Comparison of ENCODE assay signal across 31 cellular contexts in genomic region chr10:3420527-3421469, GRCh38.
A peak's percentile ranks its signal among the peaks of the same experiment; 100 is the strongest.
DNase-seq lines count a peak whose midpoint lies in the region; ATAC-seq, FAIRE-seq and TF ChIP-seq lines count a peak whose summit lies in the region.
"Had no signal": no experiment of that assay in that cellular context is flagged by ENCODE, and none has a peak within 500 bp of the region (broad histone marks: within the 10 kb centered on the region; RNA-seq: fewer than 3 reads in every experiment).

No MANE protein-coding gene starts in this region.

- no peak for FAIRE-seq in GM12878 (lab: Jason Lieb, UNC)
- FAIRE-seq: D721Med, GM19239, HTR-8/SVneo, pancreas, RCC 7860, small intestine had no signal

- no peak overlapping the region for H2BK12ac ChIP-seq in neuronal stem cell (ENCODE audit: low read length)

- RAD21 ChIA-PET in GM12878 (lab: Charles Lee; ENCODE audit: unreplicated experiment) = no interaction called here

- H3K79me2 ChIP-seq in GM12878 (ENCODE audit: control insufficient read depth, insufficient read depth, low read length) = no peaks in the 10 kb centered on the region
- H3K79me2 ChIP-seq: hepatocyte had no signal

- intact Hi-C loops in activated CD4-positive, alpha-beta T cell treated with anti-CD3 and anti-CD28 coated beads for 36 hours (cut with DNase I, micrococcal nuclease) = no loop called here
- intact Hi-C loops in GM12878 (cut with micrococcal nuclease; ENCODE audit: unreplicated experiment) = no loop called here
- intact Hi-C loops in right cardiac atrium (cut with DNase I) = no loop called here

- peak overlapping the region; percentile 46 for H2BK15ac ChIP-seq in neuronal stem cell (ENCODE audit: low read length)

- H3K4me2 ChIP-seq in GM12878 (ENCODE audit: control insufficient read depth, insufficient read depth) (no peak overlapping the region), neuronal stem cell (ENCODE audit: insufficient read depth, low read length, poor library complexity, severe bottlenecking) (no peak overlapping the region)
- H3K4me2 ChIP-seq: hepatocyte had no signal

- peak overlapping the region; percentile 9 for H3K27ac Mint-ChIP-seq in activated CD4-positive, alpha-beta T cell treated with anti-CD3 and anti-CD28 coated beads for 36 hours
- H3K27ac Mint-ChIP-seq in osteocyte (ENCODE audit: unreplicated experiment) = no peak overlapping the region
- H3K27ac Mint-ChIP-seq: activated naive CD4-positive, alpha-beta T cell treated with anti-CD3 and anti-CD28 coated beads, Interleukin-2, amount 10 ng/mL, durations not matched to agents 7 days and 5 days; CD4-positive, alpha-beta T cell had no signal

- no peak overlapping the region for H3K9ac ChIP-seq in GM12878 (ENCODE audit: control insufficient read depth, insufficient read depth, low read length)
- H3K9ac ChIP-seq in neuronal stem cell (ENCODE audit: low read depth, low read length, poor library complexity) = peak overlapping the region; percentile 63
- H3K9ac ChIP-seq: GM23248 had no signal

- ATAC-seq in activated CD4-positive, alpha-beta T cell treated with anti-CD3 and anti-CD28 coated beads for 36 hours = peak; percentile 15
- no peak for ATAC-seq in GM12878
- no peak for ATAC-seq in right cardiac atrium
- ATAC-seq in HG03196 (IDR thresholded peaks at IDR 0.05; ENCODE audit: unreplicated experiment) = no peak
- ATAC-seq: naive thymus-derived CD8-positive, alpha-beta T cell; pancreas had no signal

- no peaks in the 10 kb centered on the region for H3K9me3 ChIP-seq in HEK293 (ENCODE audit: control insufficient read depth, insufficient read depth, low read depth, low read length)
- H3K9me3 ChIP-seq in GM12878 (replicated peaks; ENCODE audit: control insufficient read depth, insufficient read depth, low read length) = no peaks in the 10 kb centered on the region
- no peaks in the 10 kb centered on the region for H3K9me3 ChIP-seq in neuronal stem cell (replicated peaks in 1 of 2; ENCODE audit: control insufficient read depth in 2 of 2, insufficient read depth in 1 of 2, low read depth in 1 of 2, low read length in 2 of 2)
- no peaks in the 10 kb centered on the region for H3K9me3 ChIP-seq in right cardiac atrium (ENCODE audit: control insufficient read depth, low read length)
- H3K9me3 ChIP-seq: pancreas had no signal

- CTCF ChIA-PET in activated CD4-positive, alpha-beta T cell treated with anti-CD3 and anti-CD28 coated beads for 36 hours (lab: Charles Lee) = interaction anchor here (0.5 to 1.0 kb wide), 3 partner anchors 27 to 736 kb away, joined by 3 to 5 read pairs (median 3); no protein-coding TSS in a partner anchor
- CTCF ChIA-PET in HEK293 (lab: Yijun Ruan, JAX) = no interaction called here
- CTCF ChIA-PET in GM12878 (lab: Yijun Ruan, JAX) = interaction anchor here (0.6 kb wide), 1 partner anchor 1234 kb away, joined by 4 read pairs; no protein-coding TSS in a partner anchor

- peak overlapping the region; percentile 59 for H3K23ac ChIP-seq in neuronal stem cell (ENCODE audit: low read depth, low read length, poor library complexity)

- H3K4me1 Mint-ChIP-seq in activated CD4-positive, alpha-beta T cell treated with anti-CD3 and anti-CD28 coated beads for 36 hours = peaks cover 30% of the 10 kb centered on the region
- peaks cover 26% of the 10 kb centered on the region for H3K4me1 Mint-ChIP-seq in osteocyte (ENCODE audit: unreplicated experiment)

- no peak for DNase-seq in activated CD4-positive, alpha-beta T cell treated with anti-CD3 and anti-CD28 coated beads for 36 hours
- no peak for DNase-seq in activated CD4-positive, alpha-beta T cell treated with anti-CD3 and anti-CD28 coated beads, Interleukin-2, amount 50 U/mL, for 1 hour
- no peak for DNase-seq in GM12878 (ENCODE audit: low read depth, low spot score)
- DNase-seq in neuronal stem cell (ENCODE audit: low spot score) = no peak
- DNase-seq in right cardiac atrium = no peak
- no peak for DNase-seq in osteocyte (ENCODE audit: extremely low spot score, unreplicated experiment)
- DNase-seq: amniotic stem cell; CD4-positive, alpha-beta T cell; GM23248; naive thymus-derived CD8-positive, alpha-beta T cell; NCI-H1417; NCI-H2081 treated with DMSO at 0.1 percent for 48 hours; NCI-H345; NCI-H774; pancreas; retina; SHP77 treated with DMSO at 0.1 percent for 48 hours; small intestine; stimulated activated naive CD4-positive, alpha-beta T cell; T1000 had no signal

- H4K91ac ChIP-seq in neuronal stem cell (ENCODE audit: low read depth, low read length, poor library complexity) = peak overlapping the region; percentile 14

- no peak for TF ChIP-seq CTCF in HEK293 (tag by site-specific recombination; IDR thresholded peaks at IDR 0.05)
- TF ChIP-seq CTCF in GM12878 (IDR thresholded peaks at IDR 0.05 in 2 of 3, conservative IDR thresholded peaks at IDR 0.05 in 1 of 3; ENCODE audit: control insufficient read depth in 2 of 3, extremely low read depth in 1 of 3, insufficient read depth in 1 of 3, low read depth in 3 of 3, low read length in 3 of 3) = no peak
- no peak for TF ChIP-seq CTCF in osteocyte (IDR thresholded peaks at IDR 0.05)

- POLR2A ChIA-PET in activated CD4-positive, alpha-beta T cell treated with anti-CD3 and anti-CD28 coated beads for 36 hours (lab: Charles Lee) = no interaction called here
- POLR2A ChIA-PET in HEK293 (lab: Yijun Ruan, JAX) (no interaction called here), GM12878 (lab: Charles Lee) (no interaction called here)

- no peaks in the 10 kb centered on the region for H3K79me1 ChIP-seq in neuronal stem cell (ENCODE audit: low read depth, low read length)

- no peak for TF ChIP-seq EP300 in GM12878 (IDR thresholded peaks at IDR 0.05; ENCODE audit: borderline replicate concordance in 1 of 2, control insufficient read depth in 1 of 2, low read depth in 2 of 2, low read length in 2 of 2)

- no peak overlapping the region for H3K14ac ChIP-seq in neuronal stem cell (ENCODE audit: low read length)

- BruUV-seq in GM12878 (replicated peaks; lab: Mats Ljungman, UMichigan) = no TSS peak

- no peak for TF ChIP-seq RAD21 in GM12878 (IDR thresholded peaks at IDR 0.05; ENCODE audit: insufficient read depth, low read depth, low read length)

- no peaks in the 10 kb centered on the region for H4K20me1 ChIP-seq in GM12878 (ENCODE audit: control insufficient read depth, insufficient read depth)

- H2AK5ac ChIP-seq in neuronal stem cell (ENCODE audit: low read depth, low read length) = peak overlapping the region; percentile 22

- H3K27me3 ChIP-seq in GM12878 (replicated peaks in 1 of 2; ENCODE audit: control insufficient read depth in 2 of 2, insufficient read depth in 2 of 2, low read length in 1 of 2) = no peaks in the 10 kb centered on the region; a peak in 1 of 4 replicates
- H3K27me3 ChIP-seq in neuronal stem cell (ENCODE audit: control insufficient read depth in 3 of 3, insufficient read depth in 3 of 3, low read depth in 1 of 3, low read length in 3 of 3) = no peaks in the 10 kb centered on the region
- no peaks in the 10 kb centered on the region for H3K27me3 ChIP-seq in right cardiac atrium (ENCODE audit: control insufficient read depth, insufficient read depth)
- H3K27me3 ChIP-seq: hepatocyte, pancreas had no signal

- no peak overlapping the region for H2BK120ac ChIP-seq in neuronal stem cell (ENCODE audit: low read depth, low read length)

- H3K27me3 Mint-ChIP-seq in activated CD4-positive, alpha-beta T cell treated with anti-CD3 and anti-CD28 coated beads for 36 hours = peaks cover 7% of the 10 kb centered on the region
- no peaks in the 10 kb centered on the region for H3K27me3 Mint-ChIP-seq in osteocyte (ENCODE audit: unreplicated experiment)
- H3K27me3 Mint-ChIP-seq: CD4-positive, alpha-beta T cell had no signal

- SMC1A ChIA-PET in GM12878 (lab: Charles Lee; ENCODE audit: uncharacterized antibody, unreplicated experiment) = interaction anchor here (0.6 kb wide), 1 partner anchor 159 kb away, joined by 3 read pairs; no protein-coding TSS in a partner anchor

- no peak for TF ChIP-seq POLR2A in GM12878 (IDR thresholded peaks at IDR 0.05; ENCODE audit: low read depth, low read length)

- no peaks in the 10 kb centered on the region for H3K36me3 ChIP-seq in HEK293 (ENCODE audit: control insufficient read depth in 2 of 2, insufficient read depth in 1 of 2, low read length in 2 of 2)
- no peaks in the 10 kb centered on the region for H3K36me3 ChIP-seq in GM12878 (ENCODE audit: control insufficient read depth in 2 of 2, insufficient read depth in 2 of 2, low read length in 1 of 2)
- no peaks in the 10 kb centered on the region for H3K36me3 ChIP-seq in neuronal stem cell (replicated peaks in 1 of 2; ENCODE audit: control insufficient read depth in 2 of 2, insufficient read depth in 2 of 2, low read length in 2 of 2)
- H3K36me3 ChIP-seq: pancreas had no signal

- H3K4me3 ChIP-seq in HEK293 (ENCODE audit: low read depth, low read length) (no peak overlapping the region), GM12878 (no peak overlapping the region), neuronal stem cell (ENCODE audit: low read length in 2 of 2) (no peak overlapping the region), right cardiac atrium (ENCODE audit: low read length) (no peak overlapping the region)
- H3K4me3 ChIP-seq: GM23248, hepatocyte, lung, pancreas had no signal

- peak overlapping the region; percentile 39 for H2BK5ac ChIP-seq in neuronal stem cell (ENCODE audit: low read length)

- peak overlapping the region; percentile 26 for H3K4ac ChIP-seq in neuronal stem cell (ENCODE audit: low read length)

- peaks cover 8% of the 10 kb centered on the region for H3K4me1 ChIP-seq in HEK293 (ENCODE audit: control insufficient read depth, insufficient read depth, low read length)
- H3K4me1 ChIP-seq in GM12878 (ENCODE audit: control insufficient read depth, insufficient read depth, low read length) = no peaks in the 10 kb centered on the region
- peaks cover 0 to 2% of the 10 kb centered on the region in 2 donors for H3K4me1 ChIP-seq in neuronal stem cell (ENCODE audit: control insufficient read depth in 2 of 2, insufficient read depth in 1 of 2, low read depth in 1 of 2, low read length in 2 of 2)
- no peaks in the 10 kb centered on the region for H3K4me1 ChIP-seq in right cardiac atrium (ENCODE audit: control insufficient read depth, insufficient read depth, low read length)
- H3K4me1 ChIP-seq: pancreas had no signal

- H2AFZ ChIP-seq in GM12878 (ENCODE audit: control insufficient read depth, low read depth, low read length) (no peak overlapping the region), neuronal stem cell (ENCODE audit: low read length) (no peak overlapping the region)
- H2AFZ ChIP-seq: GM23248, hepatocyte had no signal

- H4K8ac ChIP-seq in neuronal stem cell (ENCODE audit: low read depth, low read length) = no peak overlapping the region

- H3K27ac ChIP-seq in HEK293 (ENCODE audit: extremely low read depth, low read depth, low read length) (no peak overlapping the region), GM12878 (ENCODE audit: control insufficient read depth, insufficient read depth) (no peak overlapping the region), neuronal stem cell (replicated peaks; ENCODE audit: low read length) (no peak overlapping the region), right cardiac atrium (ENCODE audit: low read length) (no peak overlapping the region)
- H3K27ac ChIP-seq: GM23248, hepatocyte, pancreas, VCaP had no signal

- peak overlapping the region; percentile 62 for H3K18ac ChIP-seq in neuronal stem cell (ENCODE audit: low read length)

- WGBS in GM12878 (ENCODE audit: insufficient coverage, insufficient replicate concordance, low lambda C conversion rate, missing lambda C conversion rate) = 38% methylated on average over 17 of the region's 18 CpGs
- WGBS in neuronal stem cell (ENCODE audit: extremely low coverage in 2 of 2, insufficient read length in 2 of 2, insufficient replicate concordance in 1 of 2), 2 donors = no CpG with 5 or more reads among the region's 18 CpGs
- WGBS in right cardiac atrium = 92% methylated on average over 18 of the region's 18 CpGs

- H3K9me3 Mint-ChIP-seq in activated CD4-positive, alpha-beta T cell treated with anti-CD3 and anti-CD28 coated beads for 36 hours (ENCODE audit: low read depth) = no peaks in the 10 kb centered on the region
- H3K9me3 Mint-ChIP-seq in osteocyte (ENCODE audit: unreplicated experiment) = no peaks in the 10 kb centered on the region
- H3K9me3 Mint-ChIP-seq: activated naive CD4-positive, alpha-beta T cell treated with anti-CD3 and anti-CD28 coated beads, Interleukin-2, amount 10 ng/mL, durations not matched to agents 7 days and 5 days; CD4-positive, alpha-beta T cell; naive thymus-derived CD8-positive, alpha-beta T cell had no signal

- H3K36me3 Mint-ChIP-seq in activated CD4-positive, alpha-beta T cell treated with anti-CD3 and anti-CD28 coated beads for 36 hours (ENCODE audit: low read depth) = no peaks in the 10 kb centered on the region
- no peaks in the 10 kb centered on the region for H3K36me3 Mint-ChIP-seq in osteocyte (ENCODE audit: unreplicated experiment)
- H3K36me3 Mint-ChIP-seq: activated naive CD4-positive, alpha-beta T cell treated with anti-CD3 and anti-CD28 coated beads, Interleukin-2, amount 10 ng/mL, durations not matched to agents 7 days and 5 days; brain; naive thymus-derived CD8-positive, alpha-beta T cell had no signal

- in situ Hi-C loops in GM12878 (cut with MboI) = no loop called here

- H3K4me3 Mint-ChIP-seq in activated CD4-positive, alpha-beta T cell treated with anti-CD3 and anti-CD28 coated beads for 36 hours = no peak overlapping the region
- no peak overlapping the region for H3K4me3 Mint-ChIP-seq in osteocyte (ENCODE audit: unreplicated experiment)
- H3K4me3 Mint-ChIP-seq: activated naive CD4-positive, alpha-beta T cell treated with anti-CD3 and anti-CD28 coated beads, Interleukin-2, amount 10 ng/mL, durations not matched to agents 7 days and 5 days; CD4-positive, alpha-beta T cell; naive thymus-derived CD8-positive, alpha-beta T cell had no signal
